18 cellular contexts compared by ENCODE assay signal in the genomic region with DNA sequence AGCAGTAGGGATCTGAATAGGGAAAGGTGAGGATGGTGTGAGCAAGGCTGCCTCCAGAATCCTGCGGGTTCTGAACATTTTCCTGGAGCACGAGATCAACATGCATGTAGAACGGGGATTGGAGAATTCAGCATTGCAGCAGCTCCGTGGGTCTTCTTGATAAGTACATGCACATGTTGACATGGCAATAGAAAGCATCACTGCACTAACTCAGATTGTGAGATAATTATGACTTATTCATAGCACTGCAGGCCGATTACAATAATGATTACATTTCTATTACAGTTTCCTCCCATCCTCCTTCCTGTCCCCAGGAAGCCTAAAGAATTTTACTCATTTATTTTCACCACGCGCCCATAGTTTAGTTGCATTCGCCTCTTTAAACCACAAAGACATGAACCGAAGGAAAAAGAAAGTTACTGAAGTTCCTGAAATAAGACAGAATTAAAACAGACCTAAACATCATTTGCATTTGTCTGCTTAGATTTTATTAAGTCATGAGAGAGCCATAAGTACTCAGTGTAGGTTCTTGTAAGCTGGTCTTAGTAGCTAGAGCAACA.
"Had no signal": no experiment of that assay in that cellular context is flagged by ENCODE, and none has a peak within 500 bp of the region (broad histone marks: within the 10 kb centered on the region; RNA-seq: fewer than 3 reads in every experiment).

No MANE protein-coding gene starts in this region.

- H3K27ac ChIP-seq: RWPE1 had no signal

- DNase-seq: KBM-7, MV-4-11, NCI-H1048, NCI-H1105, NCI-H1436, NCI-H1694 treated with DMSO at 0.1 percent for 48 hours, NCI-H1930, NCI-H2107, NCI-H2171, NCI-H226, NCI-H446, NCI-H510A, NCI-H524 treated with DMSO at 0.1 percent for 48 hours, NCI-H82, PC-3, SHP77, T-helper 1 cell had no signal
